Comparison of ENCODE assay signal across 9 cellular contexts in the genomic region with DNA sequence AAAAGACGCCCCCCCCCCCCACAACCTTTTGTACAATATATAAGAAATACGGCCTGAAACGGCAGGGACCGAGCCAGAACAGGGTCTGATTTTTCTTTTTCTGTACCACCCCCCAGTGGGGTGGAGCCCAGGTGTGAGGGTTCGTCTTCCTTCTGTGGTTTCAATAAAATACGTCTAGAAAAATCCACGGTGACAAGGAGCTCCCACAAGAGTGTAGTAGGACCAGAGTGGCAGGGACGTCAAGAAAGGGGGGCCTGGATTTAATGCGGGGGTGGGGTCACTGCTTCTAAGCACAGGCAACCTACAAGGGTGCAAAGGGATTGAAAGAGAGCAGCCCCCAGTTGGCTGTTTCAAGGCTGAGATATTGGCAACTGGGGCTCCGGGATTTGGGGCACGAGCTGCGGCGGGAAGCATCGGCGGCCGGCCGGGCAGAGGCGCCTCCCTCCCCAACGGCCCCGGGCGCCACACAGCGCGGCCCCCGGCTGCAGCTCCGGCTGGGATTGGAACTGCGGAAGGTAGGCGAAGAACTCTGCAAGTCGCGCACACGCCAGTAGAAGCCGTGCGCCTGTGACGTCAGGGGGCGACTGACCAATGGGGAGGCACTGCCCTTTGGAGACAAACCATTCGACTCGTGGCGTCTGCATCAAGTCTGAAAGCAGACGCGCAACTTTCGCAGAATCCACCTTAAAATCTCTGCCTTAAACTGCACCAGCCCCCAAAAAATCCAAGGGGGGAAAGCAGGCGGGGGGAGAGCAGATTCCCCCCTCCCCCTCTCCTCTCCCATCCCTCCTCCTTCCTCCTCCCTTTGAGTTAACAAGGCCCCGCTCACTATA. TPM values are rescaled to one million over a fixed set of nuclear protein-coding genes. Genes with fewer than 3 reads are reported as not detected.
DNase-seq lines count a peak whose midpoint lies in the region; ATAC-seq, FAIRE-seq and TF ChIP-seq lines count a peak whose summit lies in the region.
"Had no signal": no experiment of that assay in that cellular context is flagged by ENCODE, and none has a peak within 500 bp of the region (broad histone marks: within the 10 kb centered on the region; RNA-seq: fewer than 3 reads in every experiment).

DLX6 (plus strand) TSS at position 623 of the 833 bp plus-strand sequence. CDS start 425 bp downstream, outside the sequence.

- FAIRE-seq in GM12878 (lab: Jason Lieb, UNC) = no peak

- no peak for TF ChIP-seq EP300 in GM12878 (IDR thresholded peaks at IDR 0.05; ENCODE audit: borderline replicate concordance in 1 of 2, control insufficient read depth in 1 of 2, low read depth in 2 of 2, low read length in 2 of 2)

- H3K4me2 ChIP-seq in GM12878 (ENCODE audit: control insufficient read depth, insufficient read depth) = peak within 1 kb of the TSS; percentile 22; the same call in 1 of the 2 replicates

- 47% methylated on average over 42 of the region's 42 CpGs for WGBS in GM12878 (ENCODE audit: insufficient coverage, insufficient replicate concordance, low lambda C conversion rate, missing lambda C conversion rate)

- DNase-seq in BJ (ENCODE audit: low read depth) (no peak), NCI-H69 (lab: John Stamatoyannopoulos, UW) (peak; percentile 100), GM12878 (ENCODE audit: low read depth, low spot score) (no peak), left colon (peak in 1 of 2 donors; percentile 40), kidney glomerular epithelial cell (lab: John Stamatoyannopoulos, UW) (no peak), pons (ENCODE audit: low spot score) (no peak)

- no peak for TF ChIP-seq CTCF in BJ (IDR thresholded peaks at IDR 0.05; ENCODE audit: insufficient read depth, low read depth, low read length)
- no peak for TF ChIP-seq CTCF in GM12878 (IDR thresholded peaks at IDR 0.05 in 2 of 3, conservative IDR thresholded peaks at IDR 0.05 in 1 of 3; ENCODE audit: control insufficient read depth in 2 of 3, extremely low read depth in 1 of 3, insufficient read depth in 1 of 3, low read depth in 3 of 3, low read length in 3 of 3)

- peaks cover 84% of the 10 kb centered on the region for H3K27me3 Mint-ChIP-seq in stimulated activated naive CD8-positive, alpha-beta T cell treated with anti-CD3 and anti-CD28 coated beads, Interleukin-15, Interleukin-2, amounts not matched to agents 100 ng/mL and 50 ng/mL, for 24 hours

- H3K4me1 ChIP-seq in GM12878 (ENCODE audit: control insufficient read depth, insufficient read depth, low read length) = no peaks in the 10 kb centered on the region

- H3K27ac Mint-ChIP-seq in stimulated activated naive CD8-positive, alpha-beta T cell treated with anti-CD3 and anti-CD28 coated beads, Interleukin-15, Interleukin-2, amounts not matched to agents 100 ng/mL and 50 ng/mL, for 24 hours = no peak within 1 kb of the TSS

- peaks cover 30% of the 10 kb centered on the region for H3K27me3 ChIP-seq in BJ (ENCODE audit: control insufficient read depth, insufficient read depth, low read length)
- H3K27me3 ChIP-seq in GM12878 (replicated peaks in 1 of 2; ENCODE audit: control insufficient read depth in 2 of 2, insufficient read depth in 2 of 2, low read length in 1 of 2) = peaks cover 12 to 22% of the 10 kb centered on the region in 2 experiments

- H3K4me3 ChIP-seq in BJ (ENCODE audit: low read depth, low read length) (peak within 1 kb of the TSS; percentile 35), GM12878 (no peak within 1 kb of the TSS; the same call in 1 of the 2 replicates)

- TF ChIP-seq RAD21 in GM12878 (IDR thresholded peaks at IDR 0.05; ENCODE audit: insufficient read depth, low read depth, low read length) = no peak

- SMC1A ChIA-PET in GM12878 (lab: Charles Lee; ENCODE audit: uncharacterized antibody, unreplicated experiment) = no interaction called here

- no peak for TF ChIP-seq POLR2A in GM12878 (IDR thresholded peaks at IDR 0.05; ENCODE audit: low read depth, low read length)

- H3K4me1 Mint-ChIP-seq in stimulated activated naive CD8-positive, alpha-beta T cell treated with anti-CD3 and anti-CD28 coated beads, Interleukin-15, Interleukin-2, amounts not matched to agents 100 ng/mL and 50 ng/mL, for 24 hours (ENCODE audit: low read depth) = peaks cover 25% of the 10 kb centered on the region

- H4K20me1 ChIP-seq in GM12878 (ENCODE audit: control insufficient read depth, insufficient read depth) = no peaks in the 10 kb centered on the region

- ATAC-seq in HG02885 (IDR thresholded peaks at IDR 0.05; ENCODE audit: poor library complexity, unreplicated experiment) (peak; percentile 33), GM12878 (no peak), left colon (peak; percentile 68)

- H3K36me3 ChIP-seq in BJ (ENCODE audit: control insufficient read depth, insufficient read depth, low read length) = no peaks in the 10 kb centered on the region
- H3K36me3 ChIP-seq in GM12878 (ENCODE audit: control insufficient read depth in 2 of 2, insufficient read depth in 2 of 2, low read length in 1 of 2) = no peaks in the 10 kb centered on the region

- intact Hi-C loops in GM12878 (cut with micrococcal nuclease; ENCODE audit: unreplicated experiment) = no loop called here
- intact Hi-C loops in left colon (cut with DNase I, micrococcal nuclease) = no loop called here

- H3K9me3 Mint-ChIP-seq in stimulated activated naive CD8-positive, alpha-beta T cell treated with anti-CD3 and anti-CD28 coated beads, Interleukin-15, Interleukin-2, amounts not matched to agents 100 ng/mL and 50 ng/mL, for 24 hours = peaks cover 4% of the 10 kb centered on the region

- H3K4me3 Mint-ChIP-seq in stimulated activated naive CD8-positive, alpha-beta T cell treated with anti-CD3 and anti-CD28 coated beads, Interleukin-15, Interleukin-2, amounts not matched to agents 100 ng/mL and 50 ng/mL, for 24 hours = peak within 1 kb of the TSS; percentile 67

- H3K27ac ChIP-seq in GM12878 (ENCODE audit: control insufficient read depth, insufficient read depth) = no peak within 1 kb of the TSS

- in situ Hi-C loops in GM12878 (cut with MboI) = no loop called here

- CTCF ChIA-PET in BJ (lab: Yijun Ruan, JAX) (interaction anchor here (0.6 to 1.1 kb wide), 3 partner anchors 19 to 148 kb away, joined by 3 read pairs; partner anchors contain the start of gene DLX5), GM12878 (lab: Yijun Ruan, JAX) (interaction anchor here (0.6 kb wide), 2 partner anchors 15 to 94 kb away, joined by 3 to 4 read pairs; no protein-coding TSS in a partner anchor)

- no peak within 1 kb of the TSS for H3K9ac ChIP-seq in GM12878 (ENCODE audit: control insufficient read depth, insufficient read depth, low read length)

- no peaks in the 10 kb centered on the region for H3K79me2 ChIP-seq in GM12878 (ENCODE audit: control insufficient read depth, insufficient read depth, low read length)

- H3K9me3 ChIP-seq in GM12878 (replicated peaks; ENCODE audit: control insufficient read depth, insufficient read depth, low read length) = peaks cover 2% of the 10 kb centered on the region; the same call in 2 of the 3 replicates

- RAD21 ChIA-PET in GM12878 (lab: Charles Lee; ENCODE audit: unreplicated experiment) = interaction anchor here (0.6 kb wide), 2 partner anchors 679 to 825 kb away, joined by 3 to 5 read pairs; no protein-coding TSS in a partner anchor

- H3K36me3 Mint-ChIP-seq in stimulated activated naive CD8-positive, alpha-beta T cell treated with anti-CD3 and anti-CD28 coated beads, Interleukin-15, Interleukin-2, amounts not matched to agents 100 ng/mL and 50 ng/mL, for 24 hours (ENCODE audit: low read depth) = peaks cover 5% of the 10 kb centered on the region

- no peak within 1 kb of the TSS for H2AFZ ChIP-seq in GM12878 (ENCODE audit: control insufficient read depth, low read depth, low read length)

- BruUV-seq in GM12878 (replicated peaks; lab: Mats Ljungman, UMichigan) = no TSS peak

- POLR2A ChIA-PET in BJ (lab: Charles Lee) (no interaction called here), GM12878 (lab: Charles Lee) (no interaction called here)

TF ChIP-seq in GM12878, 131 proteins besides CTCF, POLR2A, EP300 and RAD21 (continues in another document):
- TF ChIP-seq NR2C2 (IDR thresholded peaks at IDR 0.05; ENCODE audit: borderline replicate concordance, control insufficient read depth, insufficient read length, low read depth) (no peak), E2F8 (IDR thresholded peaks at IDR 0.05; ENCODE audit: low read depth, partially characterized antibody) (no peak), PAX5 (IDR thresholded peaks at IDR 0.05; ENCODE audit: borderline replicate concordance, low read depth, low read length) (no peak)

RNA-seq across cellular contexts. Expression of gene DLX6, which starts in this region (rescaled TPM):
- not detected in 2 replicates for polyA plus RNA-seq in BJ (2011; rRNA removed)
- not detected in 2 replicates for polyA minus RNA-seq in BJ (2011; rRNA and poly(A)+ RNA removed)
- total RNA-seq in GM12878 (2013; cell fraction: nucleolus; rRNA removed) = not detected in 2 replicates
- total RNA-seq in GM12878 (2014; rRNA removed) = not detected in 2 replicates
- total RNA-seq in GM12878 (2014; rRNA removed; fragmentation: Illumina TruSeq; extraction: Trizol) = not detected in 2 replicates
- total RNA-seq in GM12878 (2021) = not detected in 2 replicates
- not detected for polyA plus RNA-seq in GM12878 (2011; ENCODE audit: low read depth)
- not detected in 2 replicates for polyA plus RNA-seq in GM12878 (2011; rRNA removed)
- polyA plus RNA-seq in GM12878 (2011; cell fraction: cytosol; rRNA removed) = not detected in 2 replicates
- not detected in 2 replicates for polyA plus RNA-seq in GM12878 (2011; cell fraction: nucleus; rRNA removed)
- polyA plus RNA-seq in GM12878 (2012) = not detected in 2 replicates
- not detected in 2 replicates for polyA plus RNA-seq in GM12878 (2014; fragmentation: Illumina TruSeq; extraction: Trizol)
- not detected for polyA plus RNA-seq in GM12878 (2014; fragmentation: Nextera tagmentation; extraction: Ambion mirVana)
- not detected in 2 replicates for polyA plus RNA-seq in GM12878 (2014; rRNA removed)
- not detected for polyA plus RNA-seq in GM12878 (2016; fragmentation: Nextera tagmentation; extraction: Ambion mirVana)
- not detected in 2 replicates for polyA minus RNA-seq in GM12878 (2011; rRNA and poly(A)+ RNA removed)
- polyA minus RNA-seq in GM12878 (2011; cell fraction: cytosol; rRNA and poly(A)+ RNA removed) = not detected in 2 replicates
- polyA minus RNA-seq in GM12878 (2011; cell fraction: nucleus; rRNA and poly(A)+ RNA removed) = not detected in 2 replicates
- total RNA-seq in left colon = not detected
- total RNA-seq: glomerular endothelial cell had no signal

Comparison
In these comparisons a context has a peak if more than half of its experiments do, and no peak if none do; other contexts are left out.
1. Peak in ATAC-seq in left colon; RNA of the gene not detected or under 1 TPM.